In the genomic region with DNA sequence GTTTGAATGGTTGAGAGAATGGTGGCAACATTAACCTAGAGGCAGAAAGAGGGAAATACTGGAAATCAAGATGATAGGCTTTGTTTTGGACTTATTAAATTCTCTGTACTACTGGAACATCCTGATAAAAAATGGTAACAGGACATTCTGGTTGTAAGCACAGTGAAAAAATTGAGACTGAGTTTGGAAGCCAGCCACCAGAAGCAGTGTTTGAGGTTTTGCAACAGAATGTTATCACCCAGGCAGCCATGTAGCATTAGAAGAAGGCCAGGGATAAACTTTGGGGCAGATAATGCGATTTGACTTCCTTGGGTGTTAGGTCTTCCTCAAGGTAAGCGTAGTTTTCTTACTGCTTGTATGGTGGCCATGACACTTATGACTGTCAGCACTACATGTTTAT, we compare ENCODE assay signal across 27 cellular contexts.
"Had no signal": no experiment of that assay in that cellular context is flagged by ENCODE, and none has a peak within 500 bp of the region (broad histone marks: within the 10 kb centered on the region; RNA-seq: fewer than 3 reads in every experiment).

No MANE protein-coding gene starts in this region.

- H3K27ac ChIP-seq: colonic mucosa, PC-9, RWPE1, SK-N-MC had no signal

- H3K4me3 ChIP-seq: colonic mucosa, PC-9, SK-N-MC had no signal

- H3K36me3 ChIP-seq: colonic mucosa had no signal

- H3K4me1 ChIP-seq: colonic mucosa had no signal

- H3K4me2 ChIP-seq: PC-9 had no signal

- H3K9me3 ChIP-seq: colonic mucosa had no signal

- ATAC-seq: activated CD4-positive, alpha-beta T cell treated with anti-CD3 and anti-CD28 coated beads for 36 hours; activated CD4-positive, CD25-positive, alpha-beta regulatory T cell treated with anti-CD3 and anti-CD28 coated beads, Interleukin-2, amount 50 U/mL, for 24 hours; activated T-helper 17 cell treated with anti-CD3 and anti-CD28 coated beads, Interleukin-2, amount 50 U/mL, for 72 hours had no signal

- H3K27me3 ChIP-seq: colonic mucosa had no signal

- H2AFZ ChIP-seq: PC-9 had no signal

- DNase-seq: activated CD4-positive, alpha-beta memory T cell treated with anti-CD3 and anti-CD28 coated beads for 36 hours; activated CD4-positive, alpha-beta T cell treated with anti-CD3 and anti-CD28 coated beads for 36 hours; activated CD4-positive, alpha-beta T cell treated with anti-CD3 and anti-CD28 coated beads, Interleukin-2, amount 50 U/mL, for 1 hour; activated CD8-positive, alpha-beta memory T cell treated with anti-CD3 and anti-CD28 coated beads, Interleukin-2, amount 50 U/mL, for 4 hours; activated effector memory CD4-positive, alpha-beta T cell treated with anti-CD3 and anti-CD28 coated beads, Interleukin-2, amount 50 U/mL, for 16 hours; activated naive CD4-positive, alpha-beta T cell; activated naive CD4-positive, alpha-beta T cell treated with anti-CD3 and anti-CD28 coated beads, Interleukin-2, amount 50 U/mL, for 16 hours; activated naive CD8-positive, alpha-beta T cell treated with anti-CD3 and anti-CD28 coated beads for 36 hours; activated T-cell treated with anti-CD3 and anti-CD28 coated beads for 4 hours; activated T-cell treated with anti-CD3 and anti-CD28 coated beads, Interleukin-2, amount 50 U/mL, for 48 hours; central memory CD4-positive, alpha-beta T cell; colonic mucosa; NCI-H1092 treated with DMSO at 0.1 percent for 48 hours; NCI-H1417; NCI-H146; NCI-H187; NCI-H2029 treated with DMSO at 0.1 percent for 48 hours; NCI-H2227 treated with DMSO at 0.1 percent for 48 hours; NCI-H446; NCI-H774; PC-9; Right ventricle myocardium superior; T1000 had no signal
